In the genomic region with DNA sequence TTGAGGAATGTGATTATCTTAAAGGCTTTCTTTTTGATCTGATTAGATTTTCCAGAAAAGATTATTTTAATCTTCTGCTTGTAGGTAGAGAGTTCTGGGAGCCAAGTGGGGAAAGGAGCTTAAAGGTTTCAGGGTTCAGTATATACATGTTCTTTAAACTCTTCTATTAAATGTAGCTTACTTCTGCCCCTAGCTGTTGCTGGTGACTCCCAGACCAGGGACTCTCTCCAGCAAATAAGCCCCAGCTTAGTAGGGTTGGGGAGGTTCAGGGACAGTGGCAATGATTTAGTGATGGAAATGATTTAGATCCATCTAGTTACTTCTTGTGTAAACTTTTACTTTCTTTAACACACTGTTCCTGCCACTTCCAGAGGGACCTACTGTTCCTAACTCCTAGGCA, we compare ENCODE assay signal across 17 cellular contexts.
"Had no signal": no experiment of that assay in that cellular context is flagged by ENCODE, and none has a peak within 500 bp of the region (broad histone marks: within the 10 kb centered on the region; RNA-seq: fewer than 3 reads in every experiment).

No MANE protein-coding gene starts in this region.

- H3K4me1 ChIP-seq: lower lobe of right lung, right lobe of liver, spleen, tibial nerve, vagina had no signal

- H3K27ac ChIP-seq: coronary artery, epithelial cell of prostate, lower lobe of right lung, right lobe of liver, spleen, tibial nerve, vagina had no signal

- H3K9me3 ChIP-seq: lower lobe of right lung, right lobe of liver, tibial nerve, vagina had no signal

- H3K9me3 Mint-ChIP-seq: activated CD4-positive, alpha-beta memory T cell treated with anti-CD3 and anti-CD28 coated beads, Interleukin-2, amount 10 ng/mL, durations not matched to agents 7 days and 5 days had no signal

- H3K27ac Mint-ChIP-seq: activated CD4-positive, alpha-beta memory T cell treated with anti-CD3 and anti-CD28 coated beads, Interleukin-2, amount 10 ng/mL, durations not matched to agents 7 days and 5 days; progenitor cell of endocrine pancreas; stimulated activated naive B cell treated with anti-CD40 and anti-IgM and Interleukin-4, amounts not matched to agents 10 μg/mL and 1 μg/mL and 100 μg/mL, for 72 hours had no signal

- DNase-seq: activated CD4-positive, alpha-beta memory T cell treated with anti-CD3 and anti-CD28 coated beads, Interleukin-2, amount 10 ng/mL, durations not matched to agents 7 days and 5 days; activated CD4-positive, CD25-positive, alpha-beta regulatory T cell treated with anti-CD3 and anti-CD28 coated beads, Interleukin-2, amount 50 U/mL, for 72 hours; caudate nucleus; effector CD8-positive, alpha-beta T cell; left cardiac atrium; lower lobe of right lung; naive thymus-derived CD4-positive, alpha-beta T cell; nucleus accumbens; right lobe of liver; spleen; stimulated activated CD4-positive, alpha-beta T cell treated with anti-CD3 and anti-CD28 coated beads, Interleukin-1b, Interleukin-23, amount 100 ng/mL, for 48 hours; stimulated activated naive B cell treated with anti-CD40 and anti-IgM and Interleukin-4, amounts not matched to agents 10 μg/mL and 1 μg/mL and 100 μg/mL, for 72 hours had no signal

- H3K27me3 ChIP-seq: right lobe of liver, spleen, tibial nerve, vagina had no signal

- H3K4me3 ChIP-seq: coronary artery, lower lobe of right lung, right lobe of liver, spleen, tibial nerve, vagina had no signal

- H3K4me3 Mint-ChIP-seq: activated CD4-positive, alpha-beta memory T cell treated with anti-CD3 and anti-CD28 coated beads, Interleukin-2, amount 10 ng/mL, durations not matched to agents 7 days and 5 days; naive thymus-derived CD4-positive, alpha-beta T cell; stimulated activated naive B cell treated with anti-CD40 and anti-IgM and Interleukin-4, amounts not matched to agents 10 μg/mL and 1 μg/mL and 100 μg/mL, for 72 hours had no signal

- H3K27me3 Mint-ChIP-seq: activated CD4-positive, alpha-beta memory T cell treated with anti-CD3 and anti-CD28 coated beads, Interleukin-2, amount 10 ng/mL, durations not matched to agents 7 days and 5 days; naive thymus-derived CD4-positive, alpha-beta T cell; progenitor cell of endocrine pancreas; stimulated activated naive B cell treated with anti-CD40 and anti-IgM and Interleukin-4, amounts not matched to agents 10 μg/mL and 1 μg/mL and 100 μg/mL, for 72 hours had no signal

- H3K4me1 Mint-ChIP-seq: activated CD4-positive, alpha-beta memory T cell treated with anti-CD3 and anti-CD28 coated beads, Interleukin-2, amount 10 ng/mL, durations not matched to agents 7 days and 5 days; naive thymus-derived CD4-positive, alpha-beta T cell; stimulated activated naive B cell treated with anti-CD40 and anti-IgM and Interleukin-4, amounts not matched to agents 10 μg/mL and 1 μg/mL and 100 μg/mL, for 72 hours had no signal

- ATAC-seq: left cardiac atrium; lower lobe of right lung; naive thymus-derived CD4-positive, alpha-beta T cell; right lobe of liver; stimulated activated naive B cell treated with anti-CD40 and anti-IgM and Interleukin-4, amounts not matched to agents 10 μg/mL and 1 μg/mL and 100 μg/mL, for 72 hours had no signal
